31 cellular contexts compared by ENCODE assay signal in the genomic region with DNA sequence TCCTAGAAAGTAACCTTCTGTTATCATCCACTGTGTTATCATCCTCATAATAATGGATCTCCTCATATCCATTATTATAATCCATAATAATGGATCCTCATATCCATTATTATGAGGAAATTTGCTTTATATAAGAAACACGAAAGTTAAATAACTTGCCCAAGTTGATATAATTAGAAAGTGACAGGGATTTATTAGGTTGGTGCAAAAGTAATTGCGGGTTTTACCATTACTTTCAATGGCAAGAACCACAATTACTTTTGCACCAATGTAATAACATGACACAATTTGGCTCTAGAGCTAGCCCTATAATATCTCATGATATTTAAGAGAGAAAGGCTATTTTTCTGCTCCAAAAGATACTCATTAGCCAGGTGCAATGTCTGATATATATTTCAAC.
"Had no signal": no experiment of that assay in that cellular context is flagged by ENCODE, and none has a peak within 500 bp of the region (broad histone marks: within the 10 kb centered on the region; RNA-seq: fewer than 3 reads in every experiment).

No MANE protein-coding gene starts in this region.

- DNase-seq: natural killer cell; occipital lobe; ovary; posterior cingulate gyrus; psoas muscle; right cardiac atrium; spleen; stimulated activated CD4-positive, alpha-beta T cell treated with anti-CD3 and anti-CD28 coated beads, Interleukin-12 subunit alpha, Interleukin-12 subunit beta, amount 100 ng/mL, for 4 hours; stimulated activated CD4-positive, alpha-beta T cell treated with anti-CD3 and anti-CD28 coated beads, Interleukin-1b, Interleukin-23, amount 100 ng/mL, for 48 hours; stimulated activated CD4-positive, alpha-beta T cell treated with anti-CD3 and anti-CD28 coated beads, Interleukin-4, amount 100 ng/mL, for 1 hour; stimulated activated CD4-positive, alpha-beta T cell treated with anti-CD3 and anti-CD28 coated beads, Interleukin-4, amount 100 ng/mL, for 4 hours; stimulated activated CD8-positive, alpha-beta memory T cell treated with anti-CD3 and anti-CD28 coated beads, Interleukin-4, amount 100 ng/mL, for 48 hours; stimulated activated naive CD4-positive, alpha-beta T cell; stimulated activated naive CD8-positive, alpha-beta T cell treated with anti-CD3 and anti-CD28 coated beads, Interleukin-15, amount 100 ng/mL, for 72 hours; stimulated activated naive CD8-positive, alpha-beta T cell treated with anti-CD3 and anti-CD28 coated beads, Interleukin-15, Interleukin-2, amounts not matched to agents 100 U/mL and 50 U/mL, for 24 hours; substantia nigra; testis; tibial artery; transverse colon; upper lobe of right lung; uterus had no signal

- H3K4me3 Mint-ChIP-seq: natural killer cell; nephron; neural progenitor cell; stimulated activated memory B cell treated with anti-CD40 and anti-IgM and Interleukin-4, amounts not matched to agents 10 μg/mL and 1 μg/mL and 100 μg/mL, for 72 hours; stimulated activated naive CD8-positive, alpha-beta T cell treated with anti-CD3 and anti-CD28 coated beads, Interleukin-15, amount 100 ng/mL, for 72 hours; type B pancreatic cell had no signal

- H3K79me2 ChIP-seq: parathyroid adenoma had no signal

- H3K4me2 ChIP-seq: neural progenitor cell, smooth muscle cell had no signal

- H3K9me3 ChIP-seq: ovary, psoas muscle, spleen, suprapubic skin, testis, tibial artery, transverse colon, upper lobe of right lung, uterus had no signal

- H3K9ac ChIP-seq: neural progenitor cell, parathyroid adenoma had no signal

- ATAC-seq: natural killer cell; psoas muscle; right cardiac atrium; sciatic nerve; stimulated activated memory B cell treated with anti-CD40 and anti-IgM and Interleukin-4, amounts not matched to agents 10 μg/mL and 1 μg/mL and 100 μg/mL, for 72 hours; stimulated activated naive CD8-positive, alpha-beta T cell treated with anti-CD3 and anti-CD28 coated beads, Interleukin-15, amount 100 ng/mL, for 72 hours; stimulated activated naive CD8-positive, alpha-beta T cell treated with anti-CD3 and anti-CD28 coated beads, Interleukin-15, Interleukin-2, amounts not matched to agents 100 U/mL and 50 U/mL, for 24 hours; upper lobe of right lung had no signal

- H3K9me3 Mint-ChIP-seq: neural progenitor cell; stimulated activated memory B cell treated with anti-CD40 and anti-IgM and Interleukin-4, amounts not matched to agents 10 μg/mL and 1 μg/mL and 100 μg/mL, for 72 hours had no signal

- H3K4me1 ChIP-seq: neural progenitor cell, psoas muscle, spleen, suprapubic skin, testis, tibial artery, transverse colon, upper lobe of right lung, uterus had no signal

- H3K36me3 Mint-ChIP-seq: natural killer cell; neural progenitor cell; stimulated activated memory B cell treated with anti-CD40 and anti-IgM and Interleukin-4, amounts not matched to agents 10 μg/mL and 1 μg/mL and 100 μg/mL, for 72 hours; type B pancreatic cell had no signal

- H3K36me3 ChIP-seq: neural progenitor cell, ovary, spleen, suprapubic skin, tibial artery, transverse colon, upper lobe of right lung, uterus had no signal

- H3K4me3 ChIP-seq: neural progenitor cell, ovary, psoas muscle, skin epidermis, smooth muscle cell, spleen, suprapubic skin, testis, tibial artery, transverse colon, upper lobe of right lung, uterus had no signal

- H3K27me3 Mint-ChIP-seq: progenitor cell of endocrine pancreas; stimulated activated memory B cell treated with anti-CD40 and anti-IgM and Interleukin-4, amounts not matched to agents 10 μg/mL and 1 μg/mL and 100 μg/mL, for 72 hours; stimulated activated naive CD8-positive, alpha-beta T cell treated with anti-CD3 and anti-CD28 coated beads, Interleukin-15, amount 100 ng/mL, for 72 hours had no signal

- H3K4me1 Mint-ChIP-seq: natural killer cell; nephron; neural progenitor cell; stimulated activated memory B cell treated with anti-CD40 and anti-IgM and Interleukin-4, amounts not matched to agents 10 μg/mL and 1 μg/mL and 100 μg/mL, for 72 hours; stimulated activated naive CD8-positive, alpha-beta T cell treated with anti-CD3 and anti-CD28 coated beads, Interleukin-15, amount 100 ng/mL, for 72 hours had no signal

- H2AFZ ChIP-seq: neural progenitor cell, parathyroid adenoma had no signal

- H3K27ac ChIP-seq: neural progenitor cell, ovary, parathyroid adenoma, psoas muscle, skin epidermis, spleen, suprapubic skin, testis, tibial artery, transverse colon, upper lobe of right lung, uterus had no signal

- H3K27me3 ChIP-seq: neural progenitor cell, ovary, spleen, suprapubic skin, testis, tibial artery, transverse colon, upper lobe of right lung, uterus had no signal
